Comparison of ENCODE assay signal across 15 cellular contexts in the genomic region with DNA sequence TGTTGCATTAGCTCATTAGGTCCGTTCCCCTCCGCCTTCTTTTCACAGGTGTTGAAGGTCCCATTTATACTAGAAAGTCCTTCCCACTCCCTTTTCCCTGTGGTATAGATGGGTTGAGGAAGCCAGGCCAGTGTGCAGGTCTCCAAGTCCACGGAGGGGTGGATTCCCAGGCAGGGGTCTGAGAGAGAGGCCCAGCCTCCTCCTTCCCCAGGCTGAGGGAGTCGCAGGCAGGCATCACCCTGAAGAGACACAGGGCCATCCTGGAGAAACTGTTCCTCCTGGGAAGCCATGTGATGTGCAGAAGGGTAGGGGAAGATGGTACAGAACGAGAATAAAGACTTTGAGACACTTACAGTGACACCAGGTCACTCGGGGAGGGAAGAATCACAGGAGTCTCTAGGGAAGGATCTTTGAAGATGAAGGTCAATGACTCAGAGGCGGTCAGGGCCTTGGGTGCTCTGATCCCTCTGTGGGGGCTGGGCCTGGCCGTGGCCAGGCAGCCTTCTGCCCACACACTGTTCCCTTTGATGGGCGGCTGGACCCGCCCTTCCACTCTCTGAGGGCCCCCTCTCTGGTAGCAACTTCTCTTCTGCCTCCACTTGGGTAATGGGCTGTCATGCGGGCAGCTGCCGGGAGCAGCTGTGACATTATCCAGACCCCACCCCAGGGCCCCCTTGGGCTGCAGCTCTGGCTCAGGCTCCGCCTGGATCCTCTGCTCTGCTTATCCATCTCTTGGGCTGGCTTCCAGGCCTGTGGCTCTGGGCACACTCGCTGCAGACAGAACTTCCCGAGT. TPM values are rescaled to one million over a fixed set of nuclear protein-coding genes. Genes with fewer than 3 reads are reported as not detected.
DNase-seq lines count a peak whose midpoint lies in the region; ATAC-seq, FAIRE-seq and TF ChIP-seq lines count a peak whose summit lies in the region.
"Had no signal": no experiment of that assay in that cellular context is flagged by ENCODE, and none has a peak within 500 bp of the region (broad histone marks: within the 10 kb centered on the region; RNA-seq: fewer than 3 reads in every experiment).

No MANE protein-coding gene starts in this region.

- ATAC-seq in Right ventricle myocardium inferior, result peak; percentile 34
- no peak for ATAC-seq in HG03139 (IDR thresholded peaks at IDR 0.05; ENCODE audit: unreplicated experiment)

- no peaks in the 10 kb centered on the region for H3K36me3 ChIP-seq in muscle layer of duodenum (ENCODE audit: control insufficient read depth in 1 of 2, insufficient read depth in 2 of 2, low read length in 2 of 2)
- H3K36me3 ChIP-seq: upper lobe of left lung had no signal

- H3K4me3 ChIP-seq in fibroblast of villous mesenchyme (ENCODE audit: low read depth, low read length), result no peak overlapping the region
- no peak overlapping the region for H3K4me3 ChIP-seq in muscle layer of duodenum (ENCODE audit: low read depth in 1 of 2, low read length in 2 of 2)
- H3K4me3 ChIP-seq: upper lobe of left lung had no signal

- peak overlapping the region; percentile 35 for H3K27ac ChIP-seq in muscle layer of duodenum (ENCODE audit: low read length)
- H3K27ac ChIP-seq: upper lobe of left lung had no signal

- H3K27me3 ChIP-seq in muscle layer of duodenum (ENCODE audit: low read depth, low read length), result no peaks in the 10 kb centered on the region
- H3K27me3 ChIP-seq: upper lobe of left lung had no signal

- TF ChIP-seq CTCF in fibroblast of villous mesenchyme (IDR thresholded peaks at IDR 0.05; ENCODE audit: insufficient read depth, low read depth, low read length), result no peak

- no peak for FAIRE-seq in urothelium cell line (lab: Jason Lieb, UNC)
- FAIRE-seq: D721Med, TTC549 had no signal

- peaks cover 0 to 6% of the 10 kb centered on the region in 2 donors for H3K4me1 ChIP-seq in muscle layer of duodenum (ENCODE audit: control insufficient read depth in 1 of 2, insufficient read depth in 2 of 2, low read length in 2 of 2)
- H3K4me1 ChIP-seq: upper lobe of left lung had no signal

- intact Hi-C loops in Right ventricle myocardium inferior (cut with DNase I) (no loop called here), cardiac septum (cut with DNase I) (no loop called here)

- DNase-seq in Right ventricle myocardium inferior (ENCODE audit: missing footprints) (no peak), cardiac septum (ENCODE audit: low spot score) (no peak), fibroblast of villous mesenchyme (ENCODE audit: low read depth) (peak; percentile 86), urothelium cell line (ENCODE audit: low spot score) (peak; percentile 78), cerebellar nuclear complex (lab: John Stamatoyannopoulos, UW) (no peak), NOMO-1 treated with dmso at 0.1 percent for 144 hours (lab: John Stamatoyannopoulos, UW; ENCODE audit: unreplicated experiment) (no peak)
- DNase-seq: activated CD8-positive, alpha-beta memory T cell treated with anti-CD3 and anti-CD28 coated beads for 24 hours; activated naive CD4-positive, alpha-beta T cell treated with anti-CD3 and anti-CD28 coated beads, Interleukin-2, amount 10 ng/mL, durations not matched to agents 7 days and 5 days; central memory CD4-positive, alpha-beta T cell; NCI-H1417 treated with DMSO at 0.1 percent for 48 hours had no signal

- H3K9me3 ChIP-seq in muscle layer of duodenum (ENCODE audit: control insufficient read depth in 1 of 2, low read length in 2 of 2), result no peaks in the 10 kb centered on the region
- H3K9me3 ChIP-seq: upper lobe of left lung had no signal

RNA-seq across cellular contexts. Expression of a gene that starts 45.1 kb away (rescaled TPM):
- 208 TPM for total RNA-seq in Right ventricle myocardium inferior
- total RNA-seq in cardiac septum, result 98.4 TPM
- total RNA-seq in fibroblast of villous mesenchyme, result 142 and 195 TPM in 2 replicates

Comparison
In these comparisons a context has a peak if more than half of its experiments do, and no peak if none do; other contexts are left out.
1. DNase-seq: peak in fibroblast of villous mesenchyme (single experiment) and urothelium cell line (single experiment); none in Right ventricle myocardium inferior (single experiment), cardiac septum (single experiment), cerebellar nuclear complex (0 of 2) and NOMO-1 treated with dmso at 0.1 percent for 144 hours (single experiment).